Comparison of ENCODE assay signal across 7 cellular contexts in the genomic region with DNA sequence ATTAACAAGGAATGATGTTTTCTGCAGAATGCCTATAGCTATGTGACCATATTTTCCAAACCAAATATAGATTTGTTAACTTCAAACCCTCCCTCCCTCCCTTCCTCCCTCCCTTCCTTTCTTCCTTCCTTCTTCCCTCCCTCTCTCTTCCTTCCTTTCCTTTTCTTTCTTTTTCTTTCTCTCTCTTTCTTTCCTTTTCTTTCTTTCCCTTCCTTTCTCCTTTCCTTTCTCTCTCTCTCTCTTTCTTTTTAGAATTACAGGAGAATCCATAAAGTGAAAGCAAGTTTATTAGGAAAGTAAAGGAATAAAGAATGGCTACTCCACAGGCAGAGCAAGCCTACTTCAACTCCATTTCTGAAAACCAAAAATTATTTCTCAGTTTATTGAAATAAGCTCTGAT.
"Had no signal": no experiment of that assay in that cellular context is flagged by ENCODE, and none has a peak within 500 bp of the region (broad histone marks: within the 10 kb centered on the region; RNA-seq: fewer than 3 reads in every experiment).

No MANE protein-coding gene starts in this region.

- H3K27ac ChIP-seq: GM23248 had no signal

- H3K4me3 ChIP-seq: GM23248, HAP-1 had no signal

- H3K36me3 ChIP-seq: HAP-1 had no signal

- H2AFZ ChIP-seq: GM23248 had no signal

- H3K4me1 ChIP-seq: HAP-1 had no signal

- FAIRE-seq: HTR-8/SVneo had no signal

- H3K9ac ChIP-seq: GM23248 had no signal

- DNase-seq: GM23248, GOT3, H7, KBM-7 had no signal

- ATAC-seq: HCT116 had no signal

- H3K9me3 ChIP-seq: HAP-1 had no signal
